ENCODE assay signal across 15 cellular contexts in the genomic region with DNA sequence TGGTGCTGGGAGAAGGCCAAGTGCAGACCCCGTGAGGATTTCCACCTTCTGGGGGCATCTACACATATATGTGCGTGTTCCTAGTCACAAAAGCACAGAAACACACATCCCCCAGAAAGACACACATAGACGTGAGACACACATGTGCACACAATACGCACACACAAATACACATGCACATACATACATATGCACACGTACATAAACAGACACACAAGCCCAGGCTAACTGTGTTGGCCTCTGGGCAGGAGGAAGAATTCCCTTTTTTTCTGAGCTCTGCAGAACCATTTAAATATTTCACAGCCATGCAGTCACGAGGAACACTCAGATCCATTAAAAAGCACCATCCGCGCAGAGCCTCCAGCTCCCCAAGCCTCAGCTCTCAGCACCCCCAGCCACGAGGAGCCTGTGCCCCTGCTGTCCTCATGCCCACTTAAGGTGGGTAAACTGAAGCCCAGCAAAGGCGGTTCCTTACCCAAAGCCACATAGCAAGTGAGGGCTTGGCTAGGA. TPM values are rescaled to one million over a fixed set of nuclear protein-coding genes. Genes with fewer than 3 reads are reported as not detected.
A peak's percentile ranks its signal among the peaks of the same experiment; 100 is the strongest.
DNase-seq lines count a peak whose midpoint lies in the region; ATAC-seq and TF ChIP-seq lines count a peak whose summit lies in the region.
"Had no signal": no experiment of that assay in that cellular context is flagged by ENCODE, and none has a peak within 500 bp of the region (broad histone marks: within the 10 kb centered on the region; RNA-seq: fewer than 3 reads in every experiment).

No MANE protein-coding gene starts in this region.

- POLR2A ChIA-PET in naive thymus-derived CD8-positive, alpha-beta T cell (lab: Charles Lee), result interaction anchor here (0.8 to 7.8 kb wide), 6 partner anchors 7 to 163 kb away, joined by 3 to 54 read pairs (median 4); a partner anchor contains a TSS

- H3K27me3 ChIP-seq in heart right ventricle, result no peaks in the 10 kb centered on the region
- no peaks in the 10 kb centered on the region for H3K27me3 ChIP-seq in ascending aorta
- H3K27me3 ChIP-seq in vagina, result no peaks in the 10 kb centered on the region

- TF ChIP-seq CTCF in heart right ventricle (IDR thresholded peaks at IDR 0.05), result no peak
- no peak for TF ChIP-seq CTCF in ascending aorta (IDR thresholded peaks at IDR 0.05)
- TF ChIP-seq CTCF in vagina (IDR thresholded peaks at IDR 0.05), result no peak

- no peaks in the 10 kb centered on the region for H3K9me3 Mint-ChIP-seq in naive thymus-derived CD8-positive, alpha-beta T cell

- H3K4me1 Mint-ChIP-seq in naive thymus-derived CD8-positive, alpha-beta T cell, result peaks cover 41 to 89% (median 80%) of the 10 kb centered on the region in 4 donors

- peak overlapping the region in 7 of 10 donors; percentile 17 to 99 (median 84) for H3K27ac ChIP-seq in heart right ventricle
- H3K27ac ChIP-seq in ascending aorta, result peak overlapping the region; percentile 78 to 99
- peak overlapping the region; percentile 99 for H3K27ac ChIP-seq in vagina

- H3K27ac Mint-ChIP-seq in naive thymus-derived CD8-positive, alpha-beta T cell, result peak overlapping the region; percentile 61 to 99 (median 88)

- H3K4me3 Mint-ChIP-seq in naive thymus-derived CD8-positive, alpha-beta T cell, result peak overlapping the region in 8 of 10 donors; percentile 12 to 56 (median 39)

- WGBS in heart right ventricle, 2 donors, result 90 to 95% methylated on average over 10 of the region's 10 CpGs

- peaks cover 0 to 18% (median 7%) of the 10 kb centered on the region in 3 donors for H3K36me3 Mint-ChIP-seq in naive thymus-derived CD8-positive, alpha-beta T cell

- TF ChIP-seq POLR2A in vagina (IDR thresholded peaks at IDR 0.05), result no peak

- intact Hi-C loops in heart right ventricle (cut with DNase I), result no loop called here
- intact Hi-C loops in left cardiac atrium (cut with DNase I), result no loop called here
- intact Hi-C loops in ascending aorta (cut with DNase I), result loop anchor here (10.0 kb wide), 1 partner anchor 454 kb away; a partner anchor contains a TSS
- intact Hi-C loops in vagina (cut with DNase I), result no loop called here

- H3K36me3 ChIP-seq in heart right ventricle, result peaks cover 0 to 44% (median 13%) of the 10 kb centered on the region in 9 donors
- peaks cover 24 to 28% of the 10 kb centered on the region in 2 donors for H3K36me3 ChIP-seq in ascending aorta
- H3K36me3 ChIP-seq in vagina, result peaks cover 0 to 14% of the 10 kb centered on the region in 2 donors
- H3K36me3 ChIP-seq: HAP-1 had no signal

- no peak for DNase-seq in heart right ventricle
- DNase-seq in left cardiac atrium, result no peak
- no peak for DNase-seq in ascending aorta (ENCODE audit: low spot score in 2 of 2)
- no peak for DNase-seq in naive thymus-derived CD8-positive, alpha-beta T cell
- no peak for DNase-seq in vagina (ENCODE audit: extremely low spot score in 2 of 2)
- no peak for DNase-seq in NCI-H1930 (lab: John Stamatoyannopoulos, UW)
- no peak for DNase-seq in NCI-H2081 (lab: John Stamatoyannopoulos, UW)
- DNase-seq in iPS-NIHi7 (ENCODE audit: extremely low spot score), result no peak
- DNase-seq: effector memory CD4-positive, alpha-beta T cell; GDM1; MV-4-11; NCI-H2171; OCI-M1 had no signal

- H3K9me3 ChIP-seq in heart right ventricle, result no peaks in the 10 kb centered on the region
- no peaks in the 10 kb centered on the region for H3K9me3 ChIP-seq in ascending aorta
- H3K9me3 ChIP-seq in vagina, result no peaks in the 10 kb centered on the region
- H3K9me3 ChIP-seq: HAP-1 had no signal

- H3K27me3 Mint-ChIP-seq in naive thymus-derived CD8-positive, alpha-beta T cell, result no peaks in the 10 kb centered on the region

- no peak for ATAC-seq in heart right ventricle
- ATAC-seq in left cardiac atrium, result no peak
- ATAC-seq in naive thymus-derived CD8-positive, alpha-beta T cell, result no peak

- H3K4me3 ChIP-seq in heart right ventricle (peak overlapping the region in 1 of 10 donors; percentile 12), ascending aorta (no peak overlapping the region), vagina (no peak overlapping the region)
- H3K4me3 ChIP-seq: HAP-1 had no signal

- H3K4me1 ChIP-seq in heart right ventricle (peaks cover 45 to 91% (median 74%) of the 10 kb centered on the region in 9 donors), ascending aorta (peaks cover 43 to 61% of the 10 kb centered on the region in 2 donors), vagina (peaks cover 84% of the 10 kb centered on the region)

RNA-seq across cellular contexts. Expression of a gene that starts 5.3 kb away (rescaled TPM):
- 10 to 100 TPM; 35.5 to 77.1 (median 41.3) TPM for total RNA-seq in heart right ventricle
- polyA plus RNA-seq in heart right ventricle, result 10 to 100 TPM; 39.8 to 50.3 TPM
- total RNA-seq in left cardiac atrium, result 10 to 100 TPM; 38.4 to 45.9 TPM
- total RNA-seq in ascending aorta, result 156 TPM
- 10 to 100 TPM; 33.8 to 35.6 TPM for total RNA-seq in naive thymus-derived CD8-positive, alpha-beta T cell
- 10 to 100 TPM; 78.5 to 97.6 (median 96.0) TPM for polyA plus RNA-seq in naive thymus-derived CD8-positive, alpha-beta T cell
- 78.6 TPM for total RNA-seq in vagina

RNA-seq across cellular contexts. Expression of a gene that starts 32.8 kb away (rescaled TPM):
- total RNA-seq in heart right ventricle (10 to 100 TPM; 22.3 to 33.7 (median 25.9) TPM), left cardiac atrium (10 to 100 TPM; 20.2 to 26.3 TPM), ascending aorta (212 TPM), vagina (63.3 TPM)
- polyA plus RNA-seq in heart right ventricle, result 10 to 100 TPM; 41.9 to 47.3 TPM
- 10 to 100 TPM; 68.9 to 71.2 TPM for total RNA-seq in naive thymus-derived CD8-positive, alpha-beta T cell
- 10 to 100 TPM; 56.3 to 62.9 (median 56.9) TPM for polyA plus RNA-seq in naive thymus-derived CD8-positive, alpha-beta T cell

RNA-seq across cellular contexts. Expression of a gene that starts 55.2 kb away (rescaled TPM):
- total RNA-seq in heart right ventricle, result 100 to 1,000 TPM; 138 to 236 (median 200) TPM
- polyA plus RNA-seq in heart right ventricle, result 100 to 1,000 TPM in 1 of 2 donors, 10 to 100 TPM in 1; 16.6 to 115 TPM
- total RNA-seq in left cardiac atrium, result 100 to 1,000 TPM; 174 to 175 TPM
- total RNA-seq in ascending aorta, result not detected
- under 1 TPM in 1 of 2 experiments, not detected in 1; 0.27 TPM for total RNA-seq in naive thymus-derived CD8-positive, alpha-beta T cell
- not detected for polyA plus RNA-seq in naive thymus-derived CD8-positive, alpha-beta T cell
- total RNA-seq in vagina, result 24.8 TPM
- polyA plus RNA-seq: BJ had no signal

Comparison
In these comparisons a context has a peak if more than half of its experiments do, and no peak if none do; other contexts are left out.
1. RNA of a gene that starts 55.2 kb away (total RNA-seq): 138 to 236 TPM in heart right ventricle, 174 to 175 TPM in left cardiac atrium and 24.8 TPM in vagina (single experiment); 0.27 TPM in naive thymus-derived CD8-positive, alpha-beta T cell and not detected in ascending aorta (single experiment); every median in the first group is over 10 times any median in the second.
2. Peak in every context shown above with its lines, with median percentiles within 50 percentile points of each other: H3K27ac ChIP-seq.